Comparison of ENCODE assay signal across 17 cellular contexts in genomic region chr3:111592941-111593340, GRCh38. TPM values are rescaled to one million over a fixed set of nuclear protein-coding genes. Genes with fewer than 3 reads are reported as not detected.
A peak's percentile ranks its signal among the peaks of the same experiment; 100 is the strongest.
DNase-seq lines count a peak whose midpoint lies in the region; ATAC-seq and TF ChIP-seq lines count a peak whose summit lies in the region.
"Had no signal": no experiment of that assay in that cellular context is flagged by ENCODE, and none has a peak within 500 bp of the region (broad histone marks: within the 10 kb centered on the region; RNA-seq: fewer than 3 reads in every experiment).

No MANE protein-coding gene starts in this region.

- peak overlapping the region; percentile 88 for H3K27ac Mint-ChIP-seq in stimulated activated naive B cell treated with anti-CD40 and anti-IgM and Interleukin-4, amounts not matched to agents 10 μg/mL and 1 μg/mL and 100 μg/mL, for 72 hours

- H3K36me3 Mint-ChIP-seq in activated T-cell treated with anti-CD3 and anti-CD28 coated beads, Interleukin-2, amount 50 U/mL, for 4 hours (ENCODE audit: insufficient read depth): peaks cover 52% of the 10 kb centered on the region
- peaks cover 21 to 25% of the 10 kb centered on the region in 2 donors for H3K36me3 Mint-ChIP-seq in stimulated activated naive B cell treated with anti-CD40 and anti-IgM and Interleukin-4, amounts not matched to agents 10 μg/mL and 1 μg/mL and 100 μg/mL, for 72 hours

- H3K27me3 Mint-ChIP-seq in activated T-cell treated with anti-CD3 and anti-CD28 coated beads, Interleukin-2, amount 50 U/mL, for 4 hours (ENCODE audit: low read depth): no peaks in the 10 kb centered on the region
- H3K27me3 Mint-ChIP-seq in stimulated activated naive B cell treated with anti-CD40 and anti-IgM and Interleukin-4, amounts not matched to agents 10 μg/mL and 1 μg/mL and 100 μg/mL, for 72 hours: no peaks in the 10 kb centered on the region

- TF ChIP-seq CTCF in RWPE1 (conservative IDR thresholded peaks at IDR 0.05; ENCODE audit: low read depth) (no peak), epithelial cell of esophagus (IDR thresholded peaks at IDR 0.05; ENCODE audit: insufficient read depth, low read depth, low read length, missing control alignments) (no peak)

- peaks cover 68% of the 10 kb centered on the region for H3K4me1 Mint-ChIP-seq in activated T-cell treated with anti-CD3 and anti-CD28 coated beads, Interleukin-2, amount 50 U/mL, for 4 hours (ENCODE audit: low read depth)
- peaks cover 23 to 59% of the 10 kb centered on the region in 2 donors for H3K4me1 Mint-ChIP-seq in stimulated activated naive B cell treated with anti-CD40 and anti-IgM and Interleukin-4, amounts not matched to agents 10 μg/mL and 1 μg/mL and 100 μg/mL, for 72 hours

- CTCF ChIA-PET in RWPE1 (lab: Yijun Ruan, JAX): no interaction called here

- POLR2A ChIA-PET in RWPE1 (lab: Yijun Ruan, JAX; ENCODE audit: low non-redundant PET): no interaction called here

- peak overlapping the region; percentile 97 for H3K4me3 Mint-ChIP-seq in activated T-cell treated with anti-CD3 and anti-CD28 coated beads, Interleukin-2, amount 50 U/mL, for 4 hours
- H3K4me3 Mint-ChIP-seq in stimulated activated naive B cell treated with anti-CD40 and anti-IgM and Interleukin-4, amounts not matched to agents 10 μg/mL and 1 μg/mL and 100 μg/mL, for 72 hours: peak overlapping the region; percentile 77 to 82

- no peaks in the 10 kb centered on the region for H3K9me3 Mint-ChIP-seq in activated T-cell treated with anti-CD3 and anti-CD28 coated beads, Interleukin-2, amount 50 U/mL, for 4 hours
- H3K9me3 Mint-ChIP-seq in stimulated activated naive B cell treated with anti-CD40 and anti-IgM and Interleukin-4, amounts not matched to agents 10 μg/mL and 1 μg/mL and 100 μg/mL, for 72 hours: peaks cover 2 to 5% of the 10 kb centered on the region in 2 donors

- no peak for DNase-seq in activated T-cell treated with anti-CD3 and anti-CD28 coated beads, Interleukin-2, amount 50 U/mL, for 4 hours
- DNase-seq in activated T-cell treated with anti-CD3 and anti-CD28 coated beads, Interleukin-2, amount 50 U/mL, for 1 hour: no peak
- no peak for DNase-seq in RWPE1 (ENCODE audit: low spot score)
- DNase-seq in epithelial cell of esophagus (ENCODE audit: low read depth): peak; percentile 32
- DNase-seq in stimulated activated naive B cell treated with anti-CD40 and anti-IgM and Interleukin-4, amounts not matched to agents 10 μg/mL and 1 μg/mL and 100 μg/mL, for 72 hours: no peak
- no peak for DNase-seq in stimulated activated CD4-positive, alpha-beta T cell treated with anti-CD3 and anti-CD28 coated beads, Interleukin-2, amount 100 ng/mL, for 24 hours
- no peak for DNase-seq in Right ventricle myocardium inferior (ENCODE audit: missing footprints)
- DNase-seq in occipital lobe (lab: John Stamatoyannopoulos, UW): no peak
- DNase-seq: activated CD8-positive, alpha-beta memory T cell treated with anti-CD3 and anti-CD28 coated beads, Interleukin-2, amount 50 U/mL, for 4 hours; DMS79; left ventricle myocardium inferior; NCI-H1048 had no signal

- intact Hi-C loops in Right ventricle myocardium inferior (cut with DNase I): no loop called here

- peak overlapping the region; percentile 90 for H3K27ac ChIP-seq in RWPE1
- H3K27ac ChIP-seq: left ventricle myocardium inferior, neutrophil had no signal

- H3K4me3 ChIP-seq in epithelial cell of esophagus (ENCODE audit: low read length): peak overlapping the region; percentile 3
- H3K4me3 ChIP-seq: HAP-1, left ventricle myocardium inferior had no signal

- ATAC-seq in activated T-cell treated with anti-CD3 and anti-CD28 coated beads, Interleukin-2, amount 50 U/mL, for 4 hours: no peak
- no peak for ATAC-seq in stimulated activated naive B cell treated with anti-CD40 and anti-IgM and Interleukin-4, amounts not matched to agents 10 μg/mL and 1 μg/mL and 100 μg/mL, for 72 hours (replicated peaks)
- no peak for ATAC-seq in Right ventricle myocardium inferior

RNA-seq across cellular contexts. Expression of gene ZBED2, which starts 2.2 kb away (rescaled TPM):
- 100 to 1,000 TPM; 180 to 336 (median 325) TPM for total RNA-seq in activated T-cell treated with anti-CD3 and anti-CD28 coated beads, Interleukin-2, amount 50 U/mL, for 4 hours
- total RNA-seq in Right ventricle myocardium inferior (not detected), occipital lobe (not detected)
- total RNA-seq: left ventricle myocardium inferior, urinary bladder had no signal

RNA-seq across cellular contexts. Expression of gene CD96, which starts 50.9 kb away (rescaled TPM):
- 10 to 100 TPM; 21.4 to 28.3 (median 25.2) TPM for total RNA-seq in activated T-cell treated with anti-CD3 and anti-CD28 coated beads, Interleukin-2, amount 50 U/mL, for 4 hours
- 0.35 TPM for total RNA-seq in Right ventricle myocardium inferior
- not detected for total RNA-seq in occipital lobe
- total RNA-seq: bronchial epithelial cell, PC-3 had no signal

Comparison
In these comparisons a context has a peak if more than half of its experiments do, and no peak if none do; other contexts are left out.
1. RNA of gene ZBED2, which starts 2.2 kb away (total RNA-seq): 180 to 336 TPM in activated T-cell treated with anti-CD3 and anti-CD28 coated beads, Interleukin-2, amount 50 U/mL, for 4 hours; not detected in Right ventricle myocardium inferior (single experiment) and not detected in occipital lobe (single experiment); every median in the first group is over 100 times any median in the second.
2. RNA of gene CD96, which starts 50.9 kb away (total RNA-seq): 21.4 to 28.3 TPM in activated T-cell treated with anti-CD3 and anti-CD28 coated beads, Interleukin-2, amount 50 U/mL, for 4 hours; 0.35 TPM in Right ventricle myocardium inferior (single experiment) and not detected in occipital lobe (single experiment); every median in the first group is over 10 times any median in the second.